24 cellular contexts compared by ENCODE assay signal in genomic region chr12:4587108-4587507, GRCh38. TPM values are rescaled to one million over a fixed set of nuclear protein-coding genes. Genes with fewer than 3 reads are reported as not detected.
DNase-seq lines count a peak whose midpoint lies in the region; ATAC-seq, FAIRE-seq and TF ChIP-seq lines count a peak whose summit lies in the region.
"Had no signal": no experiment of that assay in that cellular context is flagged by ENCODE, and none has a peak within 500 bp of the region (broad histone marks: within the 10 kb centered on the region; RNA-seq: fewer than 3 reads in every experiment).

No MANE protein-coding gene starts in this region.

- no peaks in the 10 kb centered on the region for H3K79me2 ChIP-seq in OCI-LY3 (ENCODE audit: low read length)

- H3K9me3 Mint-ChIP-seq in activated naive CD4-positive, alpha-beta T cell treated with anti-CD3 and anti-CD28 coated beads for 36 hours: no peaks in the 10 kb centered on the region
- H3K9me3 Mint-ChIP-seq: CD4-positive, alpha-beta T cell had no signal

- H3K4me3 ChIP-seq in H7 (ENCODE audit: insufficient read depth, low read depth, low read length) (no peak overlapping the region), OCI-LY3 (ENCODE audit: low read length) (no peak overlapping the region), bronchial epithelial cell (ENCODE audit: low read depth, low read length) (no peak overlapping the region)
- H3K4me3 ChIP-seq: BLaER1, GM12878, GM23248, SJSA1 had no signal

- CTCF ChIA-PET in activated naive CD4-positive, alpha-beta T cell treated with anti-CD3 and anti-CD28 coated beads for 36 hours (lab: Charles Lee): no interaction called here

- TF ChIP-seq CTCF in OCI-LY3 (IDR thresholded peaks at IDR 0.05; ENCODE audit: low read depth, low read length) (peak; percentile 13; the same call in 1 of the 2 replicates), bronchial epithelial cell (IDR thresholded peaks at IDR 0.05; ENCODE audit: insufficient read depth, low read length, severe bottlenecking) (no peak)

- peak; percentile 80 for FAIRE-seq in bronchial epithelial cell (lab: Jason Lieb, UNC)
- FAIRE-seq: GM12878 had no signal

- no peak overlapping the region for H3K4me2 ChIP-seq in OCI-LY3 (ENCODE audit: low read length)
- H3K4me2 ChIP-seq: BLaER1 had no signal

- peaks cover 3% of the 10 kb centered on the region for H3K27me3 Mint-ChIP-seq in activated naive CD4-positive, alpha-beta T cell treated with anti-CD3 and anti-CD28 coated beads for 36 hours (ENCODE audit: low read depth)

- H3K27me3 ChIP-seq in H7 (ENCODE audit: control insufficient read depth, insufficient read depth, low read length) (no peaks in the 10 kb centered on the region; the same call in 1 of the 2 replicates), OCI-LY3 (ENCODE audit: low read depth, low read length) (peaks cover 9% of the 10 kb centered on the region; the same call in 1 of the 2 replicates), bronchial epithelial cell (ENCODE audit: control insufficient read depth, insufficient read depth, low read length) (no peaks in the 10 kb centered on the region)
- H3K27me3 ChIP-seq: BLaER1 had no signal

- H4K20me1 ChIP-seq in OCI-LY3 (ENCODE audit: insufficient read depth, low read length): no peaks in the 10 kb centered on the region
- H4K20me1 ChIP-seq: BLaER1 had no signal

- H3K27ac ChIP-seq in OCI-LY3 (ENCODE audit: low read length): no peak overlapping the region
- H3K27ac ChIP-seq: BLaER1, GM23248, SJSA1 had no signal

- no peak overlapping the region for H2AFZ ChIP-seq in OCI-LY3 (ENCODE audit: low read depth, low read length)
- H2AFZ ChIP-seq: GM23248 had no signal

- no peak overlapping the region for H3K9ac ChIP-seq in OCI-LY3 (ENCODE audit: low read length)
- H3K9ac ChIP-seq: BLaER1, GM23248 had no signal

- no peaks in the 10 kb centered on the region for H3K36me3 Mint-ChIP-seq in activated naive CD4-positive, alpha-beta T cell treated with anti-CD3 and anti-CD28 coated beads for 36 hours (ENCODE audit: low read depth)

- H3K4me1 Mint-ChIP-seq in activated naive CD4-positive, alpha-beta T cell treated with anti-CD3 and anti-CD28 coated beads for 36 hours (ENCODE audit: low read depth): no peaks in the 10 kb centered on the region

- peaks cover 6% of the 10 kb centered on the region for H3K4me1 ChIP-seq in OCI-LY3 (ENCODE audit: low read length)
- H3K4me1 ChIP-seq: BLaER1 had no signal

- no peaks in the 10 kb centered on the region for H3K9me3 ChIP-seq in OCI-LY3 (ENCODE audit: insufficient read depth, low read length)
- H3K9me3 ChIP-seq: BLaER1, SJSA1 had no signal

- H3K27ac Mint-ChIP-seq in activated naive CD4-positive, alpha-beta T cell treated with anti-CD3 and anti-CD28 coated beads for 36 hours: no peak overlapping the region
- H3K27ac Mint-ChIP-seq: CD4-positive, alpha-beta T cell had no signal

- no peaks in the 10 kb centered on the region for H3K36me3 ChIP-seq in H7 (replicated peaks; ENCODE audit: control insufficient read depth, insufficient read depth, low read length)
- H3K36me3 ChIP-seq in OCI-LY3 (replicated peaks; ENCODE audit: low read depth, low read length): no peaks in the 10 kb centered on the region
- H3K36me3 ChIP-seq in bronchial epithelial cell (ENCODE audit: control insufficient read depth, insufficient read depth, low read length): no peaks in the 10 kb centered on the region
- H3K36me3 ChIP-seq: BLaER1, SJSA1 had no signal

- H3K4me3 Mint-ChIP-seq in activated naive CD4-positive, alpha-beta T cell treated with anti-CD3 and anti-CD28 coated beads for 36 hours: no peak overlapping the region
- H3K4me3 Mint-ChIP-seq: CD4-positive, alpha-beta T cell had no signal

- intact Hi-C loops in activated naive CD4-positive, alpha-beta T cell treated with anti-CD3 and anti-CD28 coated beads for 36 hours (cut with micrococcal nuclease): no loop called here

- ATAC-seq in GM21528 (IDR thresholded peaks at IDR 0.05; ENCODE audit: low FRiP score, unreplicated experiment) (no peak), GM18867 (IDR thresholded peaks at IDR 0.05; ENCODE audit: unreplicated experiment) (no peak)
- ATAC-seq: GM12878, Panc1 had no signal

- DNase-seq in H7: peak; percentile 64
- no peak for DNase-seq in bronchial epithelial cell (ENCODE audit: low read depth)
- DNase-seq in iPS-NIHi7 (ENCODE audit: extremely low spot score): peak; percentile 70
- no peak for DNase-seq in activated naive CD4-positive, alpha-beta T cell treated with anti-CD3 and anti-CD28 coated beads for 36 hours
- DNase-seq: ACHN; CD4-positive, alpha-beta T cell; COR-L47; DMS79; GM23248; IMR-90; MV-4-11; NCI-H1105 treated with DMSO at 0.1 percent for 48 hours; NCI-H2081; NCI-H2171; NCI-H446; NCI-H526 treated with DMSO at 0.1 percent for 48 hours; SW 1271 had no signal

RNA-seq across cellular contexts. Expression of gene DYRK4, which starts 25.1 kb away (rescaled TPM):
- total RNA-seq in H7 (2014; rRNA removed; shearing (Covaris generic)): 25.5 and 30.6 TPM in 2 replicates
- 20.0 and 57.7 TPM in 2 replicates for total RNA-seq in bronchial epithelial cell
- total RNA-seq in activated naive CD4-positive, alpha-beta T cell treated with anti-CD3 and anti-CD28 coated beads for 36 hours: 10 to 100 TPM; 27.3 to 35.1 TPM

RNA-seq across cellular contexts. Expression of gene RAD51AP1, which starts 48.4 kb away (rescaled TPM):
- total RNA-seq in H7 (2014; rRNA removed; shearing (Covaris generic)): 59.7 and 87.2 TPM in 2 replicates
- total RNA-seq in bronchial epithelial cell: 0.79 and 0.90 TPM in 2 replicates
- total RNA-seq in activated naive CD4-positive, alpha-beta T cell treated with anti-CD3 and anti-CD28 coated beads for 36 hours: 10 to 100 TPM; 69.5 to 76.5 TPM

Comparison
In these comparisons a context has a peak if more than half of its experiments do, and no peak if none do; other contexts are left out.
1. DNase-seq: peak in H7 (single experiment) and iPS-NIHi7 (single experiment); none in bronchial epithelial cell (single experiment) and activated naive CD4-positive, alpha-beta T cell treated with anti-CD3 and anti-CD28 coated beads for 36 hours (single experiment).
2. RNA of gene RAD51AP1, which starts 48.4 kb away (total RNA-seq): 69.5 to 76.5 TPM in activated naive CD4-positive, alpha-beta T cell treated with anti-CD3 and anti-CD28 coated beads for 36 hours and 59.7 to 87.2 TPM in H7; 0.79 to 0.90 TPM in bronchial epithelial cell; every median in the first group is over 10 times any median in the second.